Comparison of ENCODE assay signal across 20 cellular contexts in the genomic region with DNA sequence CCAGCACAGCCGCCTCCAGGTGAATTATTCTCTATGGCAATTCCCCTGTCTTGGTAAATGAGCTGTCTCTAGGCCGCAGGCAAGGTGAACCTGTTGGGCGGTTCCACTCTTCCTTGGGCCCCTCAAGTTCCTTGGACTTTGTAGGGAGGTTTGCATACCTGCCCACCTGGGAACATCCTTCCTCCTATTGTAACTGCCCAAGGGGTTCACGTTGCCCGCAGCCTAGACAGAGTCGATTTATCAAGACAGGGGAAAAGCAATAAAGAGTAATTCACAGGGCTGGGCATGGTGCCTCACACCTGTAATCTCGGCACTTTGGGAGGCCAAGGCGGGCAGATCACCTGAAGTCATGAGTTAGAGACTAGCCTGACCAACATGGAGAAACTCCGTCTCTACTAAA.
A peak's percentile ranks its signal among the peaks of the same experiment; 100 is the strongest.
DNase-seq lines count a peak whose midpoint lies in the region; ATAC-seq and TF ChIP-seq lines count a peak whose summit lies in the region.
"Had no signal": no experiment of that assay in that cellular context is flagged by ENCODE, and none has a peak within 500 bp of the region (broad histone marks: within the 10 kb centered on the region; RNA-seq: fewer than 3 reads in every experiment).

No MANE protein-coding gene starts in this region.

- no peaks in the 10 kb centered on the region for H3K36me3 ChIP-seq in upper lobe of left lung
- H3K36me3 ChIP-seq: MG63, SJSA1 had no signal

- H3K4me3 ChIP-seq in upper lobe of left lung: no peak overlapping the region
- H3K4me3 ChIP-seq: MG63, PC-9, SJSA1 had no signal

- TF ChIP-seq EP300 in upper lobe of left lung (IDR thresholded peaks at IDR 0.05): no peak

- peak; percentile 52 to 80 for ATAC-seq in upper lobe of left lung (ENCODE audit: low FRiP score in 2 of 2)

- no peaks in the 10 kb centered on the region for H3K27me3 ChIP-seq in upper lobe of left lung
- H3K27me3 ChIP-seq: MG63, SJSA1 had no signal

- no peak for TF ChIP-seq POLR2A in upper lobe of left lung (IDR thresholded peaks at IDR 0.05)

- DNase-seq in GM13976 (ENCODE audit: low spot score): peak; percentile 10
- peak; percentile 7 for DNase-seq in SK-N-DZ (ENCODE audit: low spot score)
- DNase-seq in medulla oblongata (ENCODE audit: extremely low spot score): peak; percentile 1
- DNase-seq in upper lobe of left lung: peak in 1 of 2 donors; percentile 17
- DNase-seq in amniotic stem cell (lab: John Stamatoyannopoulos, UW): no peak
- no peak for DNase-seq in mucosa of gallbladder (ENCODE audit: low spot score)
- no peak for DNase-seq in middle frontal gyrus (ENCODE audit: extremely low spot score, low spot score)
- no peak for DNase-seq in cerebellar nuclear complex (lab: John Stamatoyannopoulos, UW)
- DNase-seq: ACHN, C1 segment of cervical spinal cord, DMS79 treated with DMSO at 0.1 percent for 48 hours, GOT3, Kasumi-1, MG63, NCI-H1092, NCI-H1436 treated with DMSO at 0.1 percent for 48 hours, NCI-H2029, NCI-H526, PC-9 had no signal

- no peaks in the 10 kb centered on the region for H3K4me1 ChIP-seq in upper lobe of left lung
- H3K4me1 ChIP-seq: SJSA1 had no signal

- peaks cover 0 to 7% (median 1%) of the 10 kb centered on the region in 4 donors for H3K9me3 ChIP-seq in upper lobe of left lung
- H3K9me3 ChIP-seq: MG63 had no signal

- WGBS in upper lobe of left lung, 2 donors: 89 to 93% methylated on average over 9 of the region's 9 CpGs

- no peak overlapping the region for H3K27ac ChIP-seq in upper lobe of left lung
- H3K27ac ChIP-seq: PC-9, SJSA1 had no signal

- no peak for TF ChIP-seq CTCF in GM13976 (IDR thresholded peaks at IDR 0.05; ENCODE audit: borderline replicate concordance, control extremely low read depth, extremely low read depth, insufficient read depth, missing control alignments)
- TF ChIP-seq CTCF in upper lobe of left lung (IDR thresholded peaks at IDR 0.05): no peak

- in situ Hi-C loops in GM13976 (cut with MboI; ENCODE audit: low sequenced_read_pairs, unreplicated experiment): no loop called here

Comparison
In these comparisons a context has a peak if more than half of its experiments do, and no peak if none do; other contexts are left out.
1. DNase-seq: peak in GM13976 (single experiment), SK-N-DZ (single experiment) and medulla oblongata (single experiment); none in amniotic stem cell (single experiment), mucosa of gallbladder (single experiment), middle frontal gyrus (single experiment) and cerebellar nuclear complex (0 of 2).